Comparison of ENCODE assay signal across 8 cellular contexts in the genomic region with DNA sequence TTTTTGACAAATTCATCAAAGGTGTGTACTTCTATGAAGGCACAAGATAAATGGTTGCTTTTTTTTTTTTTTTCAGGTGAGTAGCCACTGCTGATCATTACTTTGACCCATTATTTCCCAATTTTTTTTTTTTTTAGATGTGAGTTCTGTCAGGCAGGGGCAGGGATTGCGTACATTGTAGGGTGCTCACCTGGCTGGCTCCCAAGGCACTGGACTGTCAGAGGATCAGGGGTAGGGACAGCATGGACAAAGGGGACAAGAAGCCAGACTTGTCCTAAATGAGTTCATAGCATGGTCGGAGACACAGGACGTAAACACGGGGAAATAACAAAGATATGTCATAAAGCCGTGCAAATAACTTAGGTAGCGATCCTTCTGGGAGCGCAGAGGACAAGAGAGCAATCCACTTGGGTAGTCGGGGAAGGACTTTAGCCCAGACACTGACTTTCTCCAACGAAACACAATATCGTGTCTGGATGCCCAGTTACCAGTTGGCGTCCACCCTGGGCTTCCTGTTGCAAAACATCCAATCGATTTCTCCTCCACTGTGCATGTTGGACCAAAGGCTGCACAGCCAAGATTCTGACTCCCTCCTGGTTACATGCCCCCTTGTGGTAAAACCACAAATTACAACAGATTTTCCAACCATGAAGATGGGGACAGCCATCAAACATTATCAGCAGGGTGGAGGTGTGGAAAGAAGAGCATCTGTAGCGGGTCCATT. TPM values are rescaled to one million over a fixed set of nuclear protein-coding genes. Genes with fewer than 3 reads are reported as not detected.
DNase-seq lines count a peak whose midpoint lies in the region; ATAC-seq and TF ChIP-seq lines count a peak whose summit lies in the region.

No MANE protein-coding gene starts in this region.

- peak; percentile 61 for ATAC-seq in activated CD4-positive, alpha-beta T cell treated with anti-CD3 and anti-CD28 coated beads for 36 hours
- ATAC-seq in body of pancreas = peak; percentile 59
- ATAC-seq in lower lobe of right lung = peak; percentile 54 to 56
- no peak for ATAC-seq in GM19035 (IDR thresholded peaks at IDR 0.05; ENCODE audit: unreplicated experiment)

- H3K27me3 ChIP-seq in body of pancreas (no peaks in the 10 kb centered on the region), lower lobe of right lung (ENCODE audit: low read depth) (no peaks in the 10 kb centered on the region)

- no peaks in the 10 kb centered on the region for H3K9me3 ChIP-seq in body of pancreas
- no peaks in the 10 kb centered on the region for H3K9me3 ChIP-seq in lower lobe of right lung

- H3K27ac ChIP-seq in body of pancreas = no peak overlapping the region
- H3K27ac ChIP-seq in lower lobe of right lung = no peak overlapping the region

- H3K4me3 ChIP-seq in body of pancreas (no peak overlapping the region), lower lobe of right lung (no peak overlapping the region)

- TF ChIP-seq CTCF in body of pancreas (IDR thresholded peaks at IDR 0.05) = peak in 6 of 7 experiments; percentile 12 to 53 (median 38)
- TF ChIP-seq CTCF in lower lobe of right lung (IDR thresholded peaks at IDR 0.05) = peak; percentile 54

- no peaks in the 10 kb centered on the region for H3K36me3 Mint-ChIP-seq in activated CD4-positive, alpha-beta T cell treated with anti-CD3 and anti-CD28 coated beads for 36 hours (ENCODE audit: low read depth)
- no peaks in the 10 kb centered on the region for H3K36me3 Mint-ChIP-seq in activated T-cell treated with anti-CD3 and anti-CD28 coated beads, Interleukin-2, amount 50 U/mL, for 24 hours (ENCODE audit: low read depth)

- WGBS in body of pancreas, 2 donors = 61 to 66% methylated on average over 13 of the region's 13 CpGs

- POLR2A ChIA-PET in activated CD4-positive, alpha-beta T cell treated with anti-CD3 and anti-CD28 coated beads for 36 hours (lab: Charles Lee) = no interaction called here

- peak; percentile 29 for DNase-seq in activated CD4-positive, alpha-beta T cell treated with anti-CD3 and anti-CD28 coated beads for 36 hours
- DNase-seq in activated CD4-positive, alpha-beta T cell treated with anti-CD3 and anti-CD28 coated beads for 1 hour = no peak
- DNase-seq in MV-4-11 (lab: John Stamatoyannopoulos, UW) (peak; percentile 40), body of pancreas (peak; percentile 30 to 43 (median 35)), lower lobe of right lung (no peak), occipital lobe (lab: John Stamatoyannopoulos, UW) (no peak)
- no peak for DNase-seq in activated T-cell treated with anti-CD3 and anti-CD28 coated beads, Interleukin-2, amount 50 U/mL, for 24 hours

- no peaks in the 10 kb centered on the region for H3K27me3 Mint-ChIP-seq in activated CD4-positive, alpha-beta T cell treated with anti-CD3 and anti-CD28 coated beads for 36 hours
- H3K27me3 Mint-ChIP-seq in activated T-cell treated with anti-CD3 and anti-CD28 coated beads, Interleukin-2, amount 50 U/mL, for 24 hours = no peaks in the 10 kb centered on the region

- intact Hi-C loops in activated CD4-positive, alpha-beta T cell treated with anti-CD3 and anti-CD28 coated beads for 36 hours (cut with DNase I, micrococcal nuclease) = loop anchor here (1.0 to 2.0 kb wide), 2 partner anchors 202 to 203 kb away; no protein-coding TSS in a partner anchor
- intact Hi-C loops in body of pancreas (cut with DNase I) (no loop called here), lower lobe of right lung (cut with DNase I) (no loop called here)

- no peak overlapping the region for H3K4me3 Mint-ChIP-seq in activated CD4-positive, alpha-beta T cell treated with anti-CD3 and anti-CD28 coated beads for 36 hours
- no peak overlapping the region for H3K4me3 Mint-ChIP-seq in activated T-cell treated with anti-CD3 and anti-CD28 coated beads, Interleukin-2, amount 50 U/mL, for 24 hours

- H3K4me1 Mint-ChIP-seq in activated CD4-positive, alpha-beta T cell treated with anti-CD3 and anti-CD28 coated beads for 36 hours = peaks cover 15% of the 10 kb centered on the region
- H3K4me1 Mint-ChIP-seq in activated T-cell treated with anti-CD3 and anti-CD28 coated beads, Interleukin-2, amount 50 U/mL, for 24 hours (ENCODE audit: low read depth) = peaks cover 21% of the 10 kb centered on the region

- H3K4me1 ChIP-seq in body of pancreas (peaks cover under 1% of the 10 kb centered on the region), lower lobe of right lung (peaks cover 3% of the 10 kb centered on the region)

- no peak overlapping the region for H3K27ac Mint-ChIP-seq in activated CD4-positive, alpha-beta T cell treated with anti-CD3 and anti-CD28 coated beads for 36 hours
- H3K27ac Mint-ChIP-seq in activated T-cell treated with anti-CD3 and anti-CD28 coated beads, Interleukin-2, amount 50 U/mL, for 24 hours = no peak overlapping the region

- H3K9me3 Mint-ChIP-seq in activated CD4-positive, alpha-beta T cell treated with anti-CD3 and anti-CD28 coated beads for 36 hours (ENCODE audit: low read depth) = no peaks in the 10 kb centered on the region
- H3K9me3 Mint-ChIP-seq in activated T-cell treated with anti-CD3 and anti-CD28 coated beads, Interleukin-2, amount 50 U/mL, for 24 hours = no peaks in the 10 kb centered on the region

- CTCF ChIA-PET in activated CD4-positive, alpha-beta T cell treated with anti-CD3 and anti-CD28 coated beads for 36 hours (lab: Charles Lee) = interaction anchor here (0.6 to 4.1 kb wide), 7 partner anchors 9 to 475 kb away, joined by 3 to 22 read pairs (median 5); no protein-coding TSS in a partner anchor

- H3K36me3 ChIP-seq in body of pancreas (replicated peaks in 1 of 2; ENCODE audit: insufficient read depth in 1 of 2, low read depth in 2 of 2) (no peaks in the 10 kb centered on the region), lower lobe of right lung (no peaks in the 10 kb centered on the region)

- no peak for TF ChIP-seq POLR2A in body of pancreas (IDR thresholded peaks at IDR 0.05)

RNA-seq across cellular contexts. Expression of gene KATNAL1, which starts 27.5 kb away (rescaled TPM):
- total RNA-seq in activated CD4-positive, alpha-beta T cell treated with anti-CD3 and anti-CD28 coated beads for 36 hours = 10 to 100 TPM; 10.9 to 12.5 TPM
- 1 to 10 TPM; 6.5 to 6.6 TPM for total RNA-seq in body of pancreas
- 18.4 TPM for total RNA-seq in lower lobe of right lung
- 76.3 TPM for total RNA-seq in occipital lobe

Comparison
In these comparisons a context has a peak if more than half of its experiments do, and no peak if none do; other contexts are left out.
1. DNase-seq: peak in activated CD4-positive, alpha-beta T cell treated with anti-CD3 and anti-CD28 coated beads for 36 hours (single experiment), MV-4-11 (single experiment) and body of pancreas (4 of 4); none in activated CD4-positive, alpha-beta T cell treated with anti-CD3 and anti-CD28 coated beads for 1 hour (single experiment), lower lobe of right lung (single experiment), occipital lobe (single experiment) and activated T-cell treated with anti-CD3 and anti-CD28 coated beads, Interleukin-2, amount 50 U/mL, for 24 hours (single experiment).
2. intact Hi-C loops: an anchor here in activated CD4-positive, alpha-beta T cell treated with anti-CD3 and anti-CD28 coated beads for 36 hours (1.0 to 2.0 kb wide); none called in body of pancreas and lower lobe of right lung.